ENCODE assay signal across 18 cellular contexts in the genomic region with DNA sequence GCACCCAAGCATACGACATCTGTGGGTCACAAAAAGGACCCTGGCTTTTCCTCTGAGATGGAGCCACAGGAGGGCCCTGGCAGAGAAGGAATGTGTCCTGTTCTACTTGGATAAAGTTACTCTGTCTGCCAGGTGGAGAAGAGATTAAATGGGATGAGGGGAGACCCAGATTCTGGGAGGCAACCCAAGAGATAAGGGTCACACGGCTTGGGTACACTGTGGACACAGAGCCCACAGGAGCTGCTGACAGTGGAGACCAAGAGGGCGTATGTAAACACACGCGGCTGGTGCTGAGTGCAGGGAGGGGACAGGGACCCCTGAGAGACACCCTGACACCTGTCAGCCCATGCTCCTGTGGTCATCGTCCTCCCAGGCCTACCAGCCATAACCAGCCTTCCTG. TPM values are rescaled to one million over a fixed set of nuclear protein-coding genes. Genes with fewer than 3 reads are reported as not detected.
DNase-seq lines count a peak whose midpoint lies in the region; ATAC-seq and TF ChIP-seq lines count a peak whose summit lies in the region.
"Had no signal": no experiment of that assay in that cellular context is flagged by ENCODE, and none has a peak within 500 bp of the region (broad histone marks: within the 10 kb centered on the region; RNA-seq: fewer than 3 reads in every experiment).

No MANE protein-coding gene starts in this region.

- 88% methylated on average over 6 of the region's 6 CpGs for WGBS in tibial nerve, 2 donors

- DNase-seq in Right ventricle myocardium superior (no peak), left cardiac atrium (no peak), Caco-2 (no peak), mesenteric fat pad (ENCODE audit: low spot score) (peak; percentile 55), medulla oblongata (ENCODE audit: extremely low spot score) (no peak), tibial nerve (ENCODE audit: low spot score in 2 of 2) (no peak)
- no peak for DNase-seq in CD4-positive, alpha-beta T cell
- DNase-seq: C1 segment of cervical spinal cord, COR-L47, DMS153, DND-41, GM23248, H7, HCEC 1CT had no signal

- no peak for TF ChIP-seq POLR2A in tibial nerve (IDR thresholded peaks at IDR 0.05)

- peaks cover 18% of the 10 kb centered on the region for H3K4me1 Mint-ChIP-seq in CD4-positive, alpha-beta T cell (ENCODE audit: low read depth)
- H3K4me1 Mint-ChIP-seq in Caco-2 (ENCODE audit: low read depth, unreplicated experiment) = no peaks in the 10 kb centered on the region

- no peak for TF ChIP-seq CTCF in CD4-positive, alpha-beta T cell (IDR thresholded peaks at IDR 0.05)
- TF ChIP-seq CTCF in Caco-2 (IDR thresholded peaks at IDR 0.05; ENCODE audit: insufficient read depth in 1 of 2, low read depth in 1 of 2, low read length in 1 of 2, severe bottlenecking in 1 of 2, unreplicated experiment in 1 of 2) (no peak), tibial nerve (IDR thresholded peaks at IDR 0.05) (no peak)

- H3K4me3 ChIP-seq in Caco-2 (ENCODE audit: low read depth, low read length) (no peak overlapping the region), tibial nerve (no peak overlapping the region)
- H3K4me3 ChIP-seq: GM23248 had no signal

- H3K4me1 ChIP-seq in Caco-2 = no peaks in the 10 kb centered on the region
- peaks cover 0 to 5% (median 3%) of the 10 kb centered on the region in 4 donors for H3K4me1 ChIP-seq in tibial nerve

- no peaks in the 10 kb centered on the region for H3K9me3 ChIP-seq in CD4-positive, alpha-beta T cell (ENCODE audit: control insufficient read depth, low read length)
- no peaks in the 10 kb centered on the region for H3K9me3 ChIP-seq in Caco-2
- no peaks in the 10 kb centered on the region for H3K9me3 ChIP-seq in tibial nerve

- H3K36me3 Mint-ChIP-seq in CD4-positive, alpha-beta T cell (ENCODE audit: low read depth) = peaks cover 45% of the 10 kb centered on the region
- no peaks in the 10 kb centered on the region for H3K36me3 Mint-ChIP-seq in Caco-2 (ENCODE audit: insufficient read depth, unreplicated experiment)

- no peak for TF ChIP-seq EP300 in tibial nerve (IDR thresholded peaks at IDR 0.05)

- intact Hi-C loops in Right ventricle myocardium superior (cut with DNase I) (no loop called here), left cardiac atrium (cut with DNase I) (no loop called here), Caco-2 (cut with micrococcal nuclease; ENCODE audit: unreplicated experiment) (no loop called here)
- intact Hi-C loops in CD4-positive, alpha-beta T cell (cut with DNase I, micrococcal nuclease) = no loop called here

- H3K27ac ChIP-seq in CD4-positive, alpha-beta T cell (ENCODE audit: low read depth, low read length) = no peak overlapping the region
- H3K27ac ChIP-seq in tibial nerve = no peak overlapping the region
- H3K27ac ChIP-seq: GM23248 had no signal

- no TSS peak for BruUV-seq in Caco-2 (replicated peaks; lab: Mats Ljungman, UMichigan)

- H3K27me3 ChIP-seq in CD4-positive, alpha-beta T cell (ENCODE audit: control insufficient read depth, insufficient read depth, low read length) = no peaks in the 10 kb centered on the region
- no peaks in the 10 kb centered on the region for H3K27me3 ChIP-seq in Caco-2 (replicated peaks; ENCODE audit: control insufficient read depth, insufficient read depth, low read length)
- no peaks in the 10 kb centered on the region for H3K27me3 ChIP-seq in tibial nerve

- H3K9me3 Mint-ChIP-seq in CD4-positive, alpha-beta T cell = no peaks in the 10 kb centered on the region
- no peaks in the 10 kb centered on the region for H3K9me3 Mint-ChIP-seq in Caco-2 (ENCODE audit: unreplicated experiment)

- no peak overlapping the region for H3K4me3 Mint-ChIP-seq in CD4-positive, alpha-beta T cell
- H3K4me3 Mint-ChIP-seq in Caco-2 (ENCODE audit: unreplicated experiment) = no peak overlapping the region

- H3K36me3 ChIP-seq in Caco-2 (ENCODE audit: control insufficient read depth, insufficient read depth, low read length) (no peaks in the 10 kb centered on the region), tibial nerve (peaks cover 0 to 68% (median 6%) of the 10 kb centered on the region in 3 donors)

- CTCF ChIA-PET in CD4-positive, alpha-beta T cell (lab: Charles Lee) = no interaction called here
- CTCF ChIA-PET in Caco-2 (lab: Charles Lee) = no interaction called here

- ATAC-seq in Right ventricle myocardium superior (ENCODE audit: poor library complexity) = peak; percentile 52
- ATAC-seq in left cardiac atrium = no peak
- ATAC-seq in CD4-positive, alpha-beta T cell (ENCODE audit: poor library complexity) = no peak
- no peak for ATAC-seq in GM18873 (IDR thresholded peaks at IDR 0.05; ENCODE audit: low FRiP score, unreplicated experiment)

- peak overlapping the region; percentile 56 for H3K27ac Mint-ChIP-seq in CD4-positive, alpha-beta T cell
- H3K27ac Mint-ChIP-seq in Caco-2 (ENCODE audit: unreplicated experiment) = peak overlapping the region; percentile 18

- POLR2A ChIA-PET in CD4-positive, alpha-beta T cell (lab: Charles Lee) = no interaction called here
- POLR2A ChIA-PET in Caco-2 (lab: Charles Lee) = no interaction called here

- H3K27me3 Mint-ChIP-seq in CD4-positive, alpha-beta T cell = no peaks in the 10 kb centered on the region
- no peaks in the 10 kb centered on the region for H3K27me3 Mint-ChIP-seq in Caco-2 (ENCODE audit: insufficient read depth, unreplicated experiment)

RNA-seq across cellular contexts. Expression of a gene that starts 6.2 kb away (rescaled TPM):
- total RNA-seq in Right ventricle myocardium superior (3.6 TPM), left cardiac atrium (1 to 10 TPM; 3.6 to 3.7 TPM), Caco-2 (2022) (2.6 and 4.3 TPM in 2 replicates), mesenteric fat pad (3.7 TPM), tibial nerve (1 to 10 TPM; 5.1 to 9.4 (median 7.0) TPM)
- 1 to 10 TPM; 6.2 to 7.8 TPM for total RNA-seq in CD4-positive, alpha-beta T cell

RNA-seq across cellular contexts. Expression of a gene that starts 50.4 kb away (rescaled TPM):
- not detected for total RNA-seq in Right ventricle myocardium superior
- total RNA-seq in left cardiac atrium = not detected
- total RNA-seq in CD4-positive, alpha-beta T cell = not detected
- not detected in 2 replicates for total RNA-seq in Caco-2 (2022)
- total RNA-seq in mesenteric fat pad = not detected
- not detected for total RNA-seq in tibial nerve
- total RNA-seq: A172, A673, GM23248, H1 had no signal
